10 cellular contexts compared by ENCODE assay signal in genomic region chr12:110913119-110914056, GRCh38. TPM values are rescaled to one million over a fixed set of nuclear protein-coding genes. Genes with fewer than 3 reads are reported as not detected.
A peak's percentile ranks its signal among the peaks of the same experiment; 100 is the strongest.
DNase-seq lines count a peak whose midpoint lies in the region; ATAC-seq lines count a peak whose summit lies in the region.
"Had no signal": no experiment of that assay in that cellular context is flagged by ENCODE, and none has a peak within 500 bp of the region (broad histone marks: within the 10 kb centered on the region; RNA-seq: fewer than 3 reads in every experiment).

No MANE protein-coding gene starts in this region.

- POLR2A ChIA-PET in naive thymus-derived CD4-positive, alpha-beta T cell (lab: Charles Lee): no interaction called here

- H3K9me3 ChIP-seq in naive thymus-derived CD4-positive, alpha-beta T cell (ENCODE audit: control insufficient read depth in 2 of 3, low read length in 3 of 3): no peaks in the 10 kb centered on the region

- intact Hi-C loops in naive thymus-derived CD4-positive, alpha-beta T cell (cut with micrococcal nuclease): no loop called here

- H3K36me3 ChIP-seq in naive thymus-derived CD4-positive, alpha-beta T cell (ENCODE audit: control insufficient read depth in 2 of 3, insufficient read depth in 3 of 3, low read length in 3 of 3): no peaks in the 10 kb centered on the region

- H3K27ac ChIP-seq in naive thymus-derived CD4-positive, alpha-beta T cell (ENCODE audit: low read depth, low read length): no peak overlapping the region

- H3K36me3 Mint-ChIP-seq in naive thymus-derived CD4-positive, alpha-beta T cell: no peaks in the 10 kb centered on the region
- H3K36me3 Mint-ChIP-seq: naive thymus-derived CD8-positive, alpha-beta T cell had no signal

- H3K4me1 Mint-ChIP-seq in naive thymus-derived CD4-positive, alpha-beta T cell: no peaks in the 10 kb centered on the region

- no peaks in the 10 kb centered on the region for H3K27me3 ChIP-seq in naive thymus-derived CD4-positive, alpha-beta T cell (ENCODE audit: control insufficient read depth in 2 of 2, insufficient read depth in 2 of 2, low read length in 2 of 2)

- no peak overlapping the region for H3K27ac Mint-ChIP-seq in naive thymus-derived CD4-positive, alpha-beta T cell

- peak; percentile 97 for ATAC-seq in GM19023 (IDR thresholded peaks at IDR 0.05; ENCODE audit: unreplicated experiment)
- peak; percentile 98 for ATAC-seq in HG02571 (IDR thresholded peaks at IDR 0.05; ENCODE audit: unreplicated experiment)
- ATAC-seq in HG03558 (IDR thresholded peaks at IDR 0.05; ENCODE audit: extremely low read depth, unreplicated experiment): peak; percentile 95
- ATAC-seq in naive thymus-derived CD4-positive, alpha-beta T cell: peak; percentile 73

- H3K4me3 ChIP-seq in naive thymus-derived CD4-positive, alpha-beta T cell (ENCODE audit: low read length): no peak overlapping the region

- H3K4me3 Mint-ChIP-seq in naive thymus-derived CD4-positive, alpha-beta T cell: no peak overlapping the region
- H3K4me3 Mint-ChIP-seq: naive thymus-derived CD8-positive, alpha-beta T cell had no signal

- H3K9me3 Mint-ChIP-seq in naive thymus-derived CD4-positive, alpha-beta T cell: no peaks in the 10 kb centered on the region
- H3K9me3 Mint-ChIP-seq: naive thymus-derived CD8-positive, alpha-beta T cell had no signal

- no peaks in the 10 kb centered on the region for H3K4me1 ChIP-seq in naive thymus-derived CD4-positive, alpha-beta T cell (ENCODE audit: control insufficient read depth in 2 of 2, insufficient read depth in 2 of 2, low read length in 2 of 2)

- DNase-seq in naive thymus-derived CD4-positive, alpha-beta T cell: no peak
- no peak for DNase-seq in cerebellum (ENCODE audit: low spot score)
- DNase-seq in effector CD4-positive, alpha-beta T cell: no peak
- no peak for DNase-seq in NCI-H526 treated with DMSO at 0.1 percent for 48 hours (lab: John Stamatoyannopoulos, UW)
- DNase-seq: activated naive CD4-positive, alpha-beta T cell; naive thymus-derived CD8-positive, alpha-beta T cell; NCI-H1417 had no signal

- CTCF ChIA-PET in naive thymus-derived CD4-positive, alpha-beta T cell (lab: Charles Lee): no interaction called here

- peaks cover 0 to 7% (median 4%) of the 10 kb centered on the region in 5 donors for H3K27me3 Mint-ChIP-seq in naive thymus-derived CD4-positive, alpha-beta T cell

RNA-seq across cellular contexts. Expression of gene MYL2, which starts 7.0 kb away (rescaled TPM):
- total RNA-seq in naive thymus-derived CD4-positive, alpha-beta T cell: not detected
- not detected for polyA plus RNA-seq in naive thymus-derived CD4-positive, alpha-beta T cell
- not detected for total RNA-seq in cerebellum
- total RNA-seq: naive thymus-derived CD8-positive, alpha-beta T cell had no signal
- polyA plus RNA-seq: naive thymus-derived CD8-positive, alpha-beta T cell had no signal
